In genomic region chr7:112255388-112255720, GRCh38 we compare ENCODE assay signal across 19 cellular contexts. TPM values are rescaled to one million over a fixed set of nuclear protein-coding genes. Genes with fewer than 3 reads are reported as not detected.
DNase-seq lines count a peak whose midpoint lies in the region; ATAC-seq and TF ChIP-seq lines count a peak whose summit lies in the region.
"Had no signal": no experiment of that assay in that cellular context is flagged by ENCODE, and none has a peak within 500 bp of the region (broad histone marks: within the 10 kb centered on the region; RNA-seq: fewer than 3 reads in every experiment).

No MANE protein-coding gene starts in this region.

- H3K4me1 ChIP-seq in SK-N-SH (ENCODE audit: control insufficient read depth in 1 of 2, insufficient read depth in 2 of 2, low read depth in 1 of 2, low read length in 1 of 2) (peaks cover 0 to 7% of the 10 kb centered on the region in 2 experiments; a peak in 2 of 4 replicates), ectodermal cell (ENCODE audit: control insufficient read depth, insufficient read depth, low read length) (peaks cover 9% of the 10 kb centered on the region)

- no peak overlapping the region for H3K9ac ChIP-seq in SK-N-SH

- H3K4me2 ChIP-seq in SK-N-SH = no peak overlapping the region
- H3K4me2 ChIP-seq: PC-9 had no signal

- no peaks in the 10 kb centered on the region for H3K9me3 ChIP-seq in SK-N-SH
- H3K9me3 ChIP-seq in ectodermal cell (ENCODE audit: control insufficient read depth, low read length) = no peaks in the 10 kb centered on the region

- no peak overlapping the region for H2AFZ ChIP-seq in SK-N-SH (ENCODE audit: low read depth)
- H2AFZ ChIP-seq: GM23338, PC-9 had no signal

- no peaks in the 10 kb centered on the region for H4K20me1 ChIP-seq in SK-N-SH (ENCODE audit: insufficient read depth)

- ATAC-seq in HG03565 (IDR thresholded peaks at IDR 0.05; ENCODE audit: unreplicated experiment) = no peak
- ATAC-seq: GM23338, HepG2 had no signal

- TF ChIP-seq RAD21 in SK-N-SH (IDR thresholded peaks at IDR 0.05; ENCODE audit: low read length) = no peak

- H3K4me3 ChIP-seq in SK-N-SH (ENCODE audit: low read depth in 2 of 2, low read length in 1 of 2) = no peak overlapping the region
- H3K4me3 ChIP-seq in ectodermal cell (ENCODE audit: insufficient read depth, low read depth, low read length) = no peak overlapping the region
- H3K4me3 ChIP-seq: GM23338, PC-9 had no signal

- no peak for TF ChIP-seq CTCF in SK-N-SH (IDR thresholded peaks at IDR 0.05)

- no peaks in the 10 kb centered on the region; the same call in 1 of the 2 replicates for H3K79me2 ChIP-seq in SK-N-SH (ENCODE audit: insufficient read depth)

- TF ChIP-seq EP300 in SK-N-SH (IDR thresholded peaks at IDR 0.05; ENCODE audit: borderline replicate concordance in 1 of 2, low read depth in 1 of 2, low read length in 1 of 2) = peak in 1 of 2 experiments; percentile 43; a peak in 1 of 4 replicates

- no peak overlapping the region for H3K27ac ChIP-seq in SK-N-SH (ENCODE audit: low read depth in 2 of 2, low read length in 1 of 2)
- H3K27ac ChIP-seq in ectodermal cell (ENCODE audit: insufficient read depth, low read depth, low read length, poor library complexity, severe bottlenecking) = peak overlapping the region; percentile 8
- H3K27ac ChIP-seq: PC-9 had no signal

- in situ Hi-C loops in ACHN (cut with HindIII; ENCODE audit: low pct_ligation_motif_present, low pct_unique_long_range_greater_than_20kb, low sequenced_read_pairs) = no loop called here

- H3K36me3 ChIP-seq in SK-N-SH (replicated peaks in 1 of 2; ENCODE audit: control insufficient read depth in 1 of 2, insufficient read depth in 2 of 2, low read length in 1 of 2) (no peaks in the 10 kb centered on the region), ectodermal cell (ENCODE audit: control insufficient read depth, insufficient read depth, low read length) (no peaks in the 10 kb centered on the region)

- no peaks in the 10 kb centered on the region for H3K27me3 ChIP-seq in SK-N-SH (ENCODE audit: insufficient read depth)
- H3K27me3 ChIP-seq in ectodermal cell (ENCODE audit: control insufficient read depth, insufficient read depth, low read length, poor library complexity, severe bottlenecking) = peaks cover 14% of the 10 kb centered on the region

- H3F3A ChIP-seq in SK-N-SH (replicated peaks; ENCODE audit: insufficient read depth) = no peaks in the 10 kb centered on the region

- DNase-seq in ACHN (peak; percentile 8), HT-29 (ENCODE audit: low spot score) (peak; percentile 25), SK-N-SH (peak; percentile 14), SIG-M5 treated with dmso at 0.1 percent for 504 hours (lab: John Stamatoyannopoulos, UW; ENCODE audit: unreplicated experiment) (no peak), NK-92 (lab: John Stamatoyannopoulos, UW; ENCODE audit: unreplicated experiment) (no peak)
- DNase-seq in activated effector memory CD4-positive, alpha-beta T cell treated with Interleukin-2 at 50 U/mL for 16 hours = no peak
- DNase-seq: 8988T, GF-D8, Kasumi-1, NCI-H1105, NCI-H1694, NCI-H2107, NCI-H2227 treated with DMSO at 0.1 percent for 48 hours, NCI-H526, PC-9 had no signal

- CTCF ChIA-PET in SK-N-SH (lab: Yijun Ruan, JAX) = interaction anchor here (1.3 to 1.4 kb wide), 2 partner anchors 9 to 492 kb away, joined by 5 read pairs; no protein-coding TSS in a partner anchor

- POLR2A ChIA-PET in SK-N-SH (lab: Yijun Ruan, JAX) = no interaction called here

- no peaks in the 10 kb centered on the region for H3K9me2 ChIP-seq in SK-N-SH

TF ChIP-seq in SK-N-SH, 30 proteins besides CTCF, POLR2A, EP300 and RAD21:
- TF ChIP-seq YY1 (IDR thresholded peaks at IDR 0.05; ENCODE audit: low read depth) (no peak), GATA2 (CRISPR knock-in tag; IDR thresholded peaks at IDR 0.05) (peak; percentile 60), RCOR1 (IDR thresholded peaks at IDR 0.05; ENCODE audit: low read length) (no peak; the same call in 1 of the 2 replicates), MXI1 (IDR thresholded peaks at IDR 0.05; ENCODE audit: low read depth, low read length) (no peak; the same call in 1 of the 2 replicates)

RNA-seq across cellular contexts. Expression of gene ZNF277, which starts 48.9 kb away (rescaled TPM):
- 7.9 and 11.0 TPM in 2 replicates for total RNA-seq in HT-29 (2014; rRNA removed; shearing (Covaris generic))
- polyA plus RNA-seq in SK-N-SH (2012; rRNA removed) = 11.5 and 12.9 TPM in 2 replicates
- polyA plus RNA-seq in SK-N-SH (2012; cell fraction: cytosol; rRNA removed) = 19.4 and 23.0 TPM in 2 replicates
- polyA plus RNA-seq in SK-N-SH (2012; cell fraction: nucleus; rRNA removed) = 3.1 and 7.6 TPM in 2 replicates
- 26.6 TPM for polyA plus RNA-seq in ectodermal cell (2013, experiment 1 of 4)
- polyA plus RNA-seq in ectodermal cell (2013, experiment 2 of 4) = 26.7 TPM
- polyA plus RNA-seq in ectodermal cell (2013, experiment 3 of 4) = 25.9 TPM
- polyA plus RNA-seq in ectodermal cell (2013, experiment 4 of 4) = 30.8 TPM

RNA-seq across cellular contexts. Expression of gene DOCK4, which starts 49.2 kb away (rescaled TPM):
- 3.2 and 4.9 TPM in 2 replicates for total RNA-seq in HT-29 (2014; rRNA removed; shearing (Covaris generic))
- 8.5 and 8.9 TPM in 2 replicates for polyA plus RNA-seq in SK-N-SH (2012; rRNA removed)
- 9.0 and 9.5 TPM in 2 replicates for polyA plus RNA-seq in SK-N-SH (2012; cell fraction: cytosol; rRNA removed)
- 12.5 and 19.7 TPM in 2 replicates for polyA plus RNA-seq in SK-N-SH (2012; cell fraction: nucleus; rRNA removed)
- 24.4 TPM for polyA plus RNA-seq in ectodermal cell (2013, experiment 1 of 4)
- 25.5 TPM for polyA plus RNA-seq in ectodermal cell (2013, experiment 2 of 4)
- 18.4 TPM for polyA plus RNA-seq in ectodermal cell (2013, experiment 3 of 4)
- 19.7 TPM for polyA plus RNA-seq in ectodermal cell (2013, experiment 4 of 4)

Comparison
In these comparisons a context has a peak if more than half of its experiments do, and no peak if none do; other contexts are left out.
1. DNase-seq: peak in ACHN (single experiment), HT-29 (single experiment) and SK-N-SH (single experiment); none in SIG-M5 treated with dmso at 0.1 percent for 504 hours (single experiment), activated effector memory CD4-positive, alpha-beta T cell treated with Interleukin-2 at 50 U/mL for 16 hours (single experiment) and NK-92 (single experiment).